In the genomic region with DNA sequence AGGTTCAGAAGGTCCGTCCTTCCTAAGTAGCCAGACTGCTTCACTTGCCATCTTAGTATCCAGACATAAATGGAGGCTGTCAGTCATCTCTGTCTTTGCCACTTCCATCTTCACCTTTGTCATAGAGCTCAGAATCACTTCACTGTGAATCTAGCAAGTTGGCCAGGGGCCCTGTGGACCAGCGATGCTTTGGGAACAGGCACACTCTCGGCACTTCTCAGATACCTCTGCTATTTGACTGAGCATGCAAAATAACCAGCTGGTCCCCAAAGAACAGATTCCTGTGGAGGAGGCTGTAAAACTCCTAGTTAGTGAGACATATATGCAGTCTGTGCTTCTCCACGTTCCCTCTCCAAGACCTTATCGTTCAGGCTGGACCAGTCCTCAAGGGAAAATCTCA, we compare ENCODE assay signal across 28 cellular contexts.
"Had no signal": no experiment of that assay in that cellular context is flagged by ENCODE, and none has a peak within 500 bp of the region (broad histone marks: within the 10 kb centered on the region; RNA-seq: fewer than 3 reads in every experiment).

No MANE protein-coding gene starts in this region.

- H3K4me3 ChIP-seq: stomach, suprapubic skin, testis, thoracic aorta, thyroid gland, tibial artery, tibial nerve, transverse colon, upper lobe of left lung, upper lobe of right lung, uterus, vagina had no signal

- H3K36me3 ChIP-seq: stomach, suprapubic skin, thoracic aorta, thyroid gland, tibial artery, tibial nerve, transverse colon, upper lobe of left lung, upper lobe of right lung, uterus, vagina had no signal

- H3K36me3 Mint-ChIP-seq: stimulated activated effector memory CD8-positive, alpha-beta T cell treated with anti-CD3 and anti-CD28 coated beads, Interleukin-12 subunit alpha, Interleukin-12 subunit beta, amount 100 ng/mL, for 72 hours; stimulated activated memory B cell treated with anti-CD40 and anti-IgM and Interleukin-4, amounts not matched to agents 10 μg/mL and 1 μg/mL and 100 μg/mL, for 72 hours; type B pancreatic cell had no signal

- H3K27me3 ChIP-seq: testis, thyroid gland, tibial nerve, upper lobe of left lung, upper lobe of right lung, uterus, vagina had no signal

- H3K9me3 ChIP-seq: suprapubic skin, testis, thoracic aorta, thyroid gland, transverse colon, upper lobe of left lung, upper lobe of right lung, uterus, vagina had no signal

- H3K27me3 Mint-ChIP-seq: stimulated activated naive CD8-positive, alpha-beta T cell treated with anti-CD3 and anti-CD28 coated beads, Interleukin-15, amount 100 ng/mL, for 72 hours had no signal

- H3K27ac Mint-ChIP-seq: stimulated activated effector memory CD8-positive, alpha-beta T cell treated with anti-CD3 and anti-CD28 coated beads, Interleukin-12 subunit alpha, Interleukin-12 subunit beta, amount 100 ng/mL, for 72 hours; stimulated activated memory B cell treated with anti-CD40 and anti-IgM and Interleukin-4, amounts not matched to agents 10 μg/mL and 1 μg/mL and 100 μg/mL, for 72 hours; stimulated activated naive B cell treated with anti-CD40 and anti-IgM and Interleukin-4, amounts not matched to agents 10 μg/mL and 1 μg/mL and 100 μg/mL, for 72 hours; stimulated activated naive CD8-positive, alpha-beta T cell treated with anti-CD3 and anti-CD28 coated beads, Interleukin-15, amount 100 ng/mL, for 72 hours; stimulated activated naive CD8-positive, alpha-beta T cell treated with anti-CD3 and anti-CD28 coated beads, Interleukin-15, Interleukin-2, amounts not matched to agents 100 ng/mL and 50 ng/mL, for 24 hours; type B pancreatic cell had no signal

- H3K27ac ChIP-seq: stomach, suprapubic skin, testis, thoracic aorta, thyroid gland, tibial artery, tibial nerve, transverse colon, upper lobe of left lung, upper lobe of right lung, uterus, vagina had no signal

- H3K4me1 ChIP-seq: stomach, suprapubic skin, testis, thyroid gland, tibial artery, tibial nerve, transverse colon, upper lobe of left lung, upper lobe of right lung, uterus, vagina had no signal

- DNase-seq: stimulated activated CD4-positive, alpha-beta T cell treated with anti-CD3 and anti-CD28 coated beads, Interleukin-2, amount 100 ng/mL, for 48 hours; stimulated activated CD4-positive, alpha-beta T cell treated with anti-CD3 and anti-CD28 coated beads, Interleukin-4, amount 100 ng/mL, for 1 hour; stimulated activated CD4-positive, alpha-beta T cell treated with anti-CD3 and anti-CD28 coated beads, Interleukin-4, amount 100 ng/mL, for 24 hours; stimulated activated CD4-positive, alpha-beta T cell treated with anti-CD3 and anti-CD28 coated beads, Interleukin-4, amount 100 ng/mL, for 4 hours; stimulated activated CD8-positive, alpha-beta memory T cell treated with anti-CD3 and anti-CD28 coated beads, Interleukin-4, amount 100 ng/mL, for 48 hours; stimulated activated naive B cell treated with anti-CD40 and anti-IgM and Interleukin-4, amounts not matched to agents 10 μg/mL and 1 μg/mL and 100 μg/mL, for 72 hours; stimulated activated naive CD4-positive, alpha-beta T cell; stimulated activated naive CD4-positive, alpha-beta T cell treated with Interleukin-2 at 50 U/mL for 16 hours; stimulated activated naive CD8-positive, alpha-beta T cell treated with anti-CD3 and anti-CD28 coated beads, Interleukin-15, amount 100 ng/mL, for 72 hours; stimulated activated naive CD8-positive, alpha-beta T cell treated with anti-CD3 and anti-CD28 coated beads, Interleukin-15, Interleukin-2, amounts not matched to agents 100 U/mL and 50 U/mL, for 24 hours; stomach; substantia nigra; testis; thyroid gland; tibial artery; transverse colon; trophoblast cell; upper lobe of left lung; upper lobe of right lung; uterus had no signal

- H3K4me3 Mint-ChIP-seq: stimulated activated effector memory CD8-positive, alpha-beta T cell treated with anti-CD3 and anti-CD28 coated beads, Interleukin-12 subunit alpha, Interleukin-12 subunit beta, amount 100 ng/mL, for 72 hours; stimulated activated memory B cell treated with anti-CD40 and anti-IgM and Interleukin-4, amounts not matched to agents 10 μg/mL and 1 μg/mL and 100 μg/mL, for 72 hours; stimulated activated naive B cell treated with anti-CD40 and anti-IgM and Interleukin-4, amounts not matched to agents 10 μg/mL and 1 μg/mL and 100 μg/mL, for 72 hours; stimulated activated naive CD8-positive, alpha-beta T cell treated with anti-CD3 and anti-CD28 coated beads, Interleukin-15, amount 100 ng/mL, for 72 hours; stimulated activated naive CD8-positive, alpha-beta T cell treated with anti-CD3 and anti-CD28 coated beads, Interleukin-15, Interleukin-2, amounts not matched to agents 100 ng/mL and 50 ng/mL, for 24 hours; type B pancreatic cell had no signal

- H3K4me1 Mint-ChIP-seq: stimulated activated effector memory CD8-positive, alpha-beta T cell treated with anti-CD3 and anti-CD28 coated beads, Interleukin-12 subunit alpha, Interleukin-12 subunit beta, amount 100 ng/mL, for 72 hours; stimulated activated memory B cell treated with anti-CD40 and anti-IgM and Interleukin-4, amounts not matched to agents 10 μg/mL and 1 μg/mL and 100 μg/mL, for 72 hours; stimulated activated naive B cell treated with anti-CD40 and anti-IgM and Interleukin-4, amounts not matched to agents 10 μg/mL and 1 μg/mL and 100 μg/mL, for 72 hours had no signal

- H3K9me3 Mint-ChIP-seq: stimulated activated effector memory CD8-positive, alpha-beta T cell treated with anti-CD3 and anti-CD28 coated beads, Interleukin-12 subunit alpha, Interleukin-12 subunit beta, amount 100 ng/mL, for 72 hours; stimulated activated memory B cell treated with anti-CD40 and anti-IgM and Interleukin-4, amounts not matched to agents 10 μg/mL and 1 μg/mL and 100 μg/mL, for 72 hours; stimulated activated naive B cell treated with anti-CD40 and anti-IgM and Interleukin-4, amounts not matched to agents 10 μg/mL and 1 μg/mL and 100 μg/mL, for 72 hours; stimulated activated naive CD8-positive, alpha-beta T cell treated with anti-CD3 and anti-CD28 coated beads, Interleukin-15, amount 100 ng/mL, for 72 hours; stimulated activated naive CD8-positive, alpha-beta T cell treated with anti-CD3 and anti-CD28 coated beads, Interleukin-15, Interleukin-2, amounts not matched to agents 100 ng/mL and 50 ng/mL, for 24 hours; type B pancreatic cell had no signal
